In genomic region chr12:91289072-91289471, GRCh38 we compare ENCODE assay signal across 8 cellular contexts.
"Had no signal": no experiment of that assay in that cellular context is flagged by ENCODE, and none has a peak within 500 bp of the region (broad histone marks: within the 10 kb centered on the region; RNA-seq: fewer than 3 reads in every experiment).

No MANE protein-coding gene starts in this region.

- DNase-seq: H9, HFFc6, KG1 had no signal

- H2AFZ ChIP-seq: GM23338 had no signal

- H3K4me3 ChIP-seq: GM23338 had no signal

- FAIRE-seq: H1, H54, HTR-8/SVneo had no signal

- ATAC-seq: GM23338, HCT116 had no signal

- H3K4me2 ChIP-seq: GM23338 had no signal
